25 cellular contexts compared by ENCODE assay signal in the genomic region with DNA sequence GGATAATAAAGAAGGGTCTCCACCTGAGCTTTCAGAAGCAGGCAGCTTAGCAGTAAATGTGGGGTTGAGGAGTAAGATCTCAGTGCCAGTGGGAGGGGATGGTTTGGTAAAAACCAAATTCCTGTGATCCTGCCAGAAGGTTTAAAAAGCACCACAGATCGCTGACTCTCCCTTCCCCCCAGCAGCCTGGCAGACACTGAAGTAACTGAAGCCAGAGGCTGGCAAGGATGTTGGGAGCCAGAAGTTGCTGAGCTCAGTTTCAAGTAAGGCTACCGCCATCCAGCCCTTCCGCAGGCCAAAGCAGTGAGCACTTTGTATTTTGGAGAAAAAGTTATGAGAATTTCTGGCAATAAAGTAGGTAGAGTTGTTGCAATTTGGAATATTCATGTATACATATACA.
"Had no signal": no experiment of that assay in that cellular context is flagged by ENCODE, and none has a peak within 500 bp of the region (broad histone marks: within the 10 kb centered on the region; RNA-seq: fewer than 3 reads in every experiment).

No MANE protein-coding gene starts in this region.

- H3K27ac ChIP-seq: body of pancreas, epithelial cell of prostate, neutrophil, parathyroid adenoma, vagina had no signal

- H3K36me3 ChIP-seq: colonic mucosa, heart right ventricle, left ventricle myocardium inferior, neutrophil, vagina had no signal

- H3K9me3 ChIP-seq: body of pancreas, colonic mucosa, heart right ventricle, left ventricle myocardium inferior, neutrophil, vagina had no signal

- DNase-seq: activated B cell treated with CpG ODN at 0.5 μM for 24 hours; activated CD4-positive, alpha-beta memory T cell treated with anti-CD3 and anti-CD28 coated beads for 36 hours; activated CD4-positive, alpha-beta T cell treated with anti-CD3 and anti-CD28 coated beads for 4 hours; activated CD8-positive, alpha-beta memory T cell treated with anti-CD3 and anti-CD28 coated beads, Interleukin-2, amount 10 ng/mL, durations not matched to agents 7 days and 5 days; activated naive CD4-positive, alpha-beta T cell; activated naive CD8-positive, alpha-beta T cell treated with anti-CD3 and anti-CD28 coated beads for 36 hours; activated T-cell treated with anti-CD3 and anti-CD28 coated beads, Interleukin-2, amount 50 U/mL, for 1 hour; amniotic stem cell; body of pancreas; central memory CD4-positive, alpha-beta T cell; colonic mucosa; endodermal cell; heart right ventricle; left ventricle myocardium inferior; mesenchymal stem cell; naive thymus-derived CD8-positive, alpha-beta T cell; stimulated activated naive CD8-positive, alpha-beta T cell treated with anti-CD3 and anti-CD28 coated beads, Interleukin-15, Interleukin-2, amounts not matched to agents 100 U/mL and 50 U/mL, for 24 hours; trophoblast cell had no signal

- H3K4me1 ChIP-seq: body of pancreas, parathyroid adenoma had no signal

- ATAC-seq: activated CD8-positive, alpha-beta memory T cell treated with anti-CD3 and anti-CD28 coated beads, Interleukin-2, amount 10 ng/mL, durations not matched to agents 7 days and 5 days; activated T-helper 17 cell treated with anti-CD3 and anti-CD28 coated beads, Interleukin-2, amount 50 U/mL, for 72 hours; body of pancreas; naive thymus-derived CD8-positive, alpha-beta T cell; right cardiac atrium; stimulated activated naive CD8-positive, alpha-beta T cell treated with anti-CD3 and anti-CD28 coated beads, Interleukin-15, Interleukin-2, amounts not matched to agents 100 U/mL and 50 U/mL, for 24 hours had no signal

- H3K4me3 ChIP-seq: body of pancreas, colonic mucosa, heart right ventricle, left ventricle myocardium inferior, skin epidermis, vagina had no signal

- H3K27me3 ChIP-seq: body of pancreas, colonic mucosa, neutrophil, vagina had no signal
